In genomic region chrX:18887177-18887820, GRCh38 we compare ENCODE assay signal across 9 cellular contexts.
A peak's percentile ranks its signal among the peaks of the same experiment; 100 is the strongest.
DNase-seq lines count a peak whose midpoint lies in the region; ATAC-seq lines count a peak whose summit lies in the region.
"Had no signal": no experiment of that assay in that cellular context is flagged by ENCODE, and none has a peak within 500 bp of the region (broad histone marks: within the 10 kb centered on the region; RNA-seq: fewer than 3 reads in every experiment).

No MANE protein-coding gene starts in this region.

- no peak for DNase-seq in T-helper 2 cell treated with Interferon-gamma antibody and Interleukin-4, amounts not matched to agents 5 μg/mL and 100 μg/mL, for 36 hours (ENCODE audit: low spot score)
- DNase-seq in T-helper 2 cell (no peak), mesendoderm (peak; percentile 16)
- DNase-seq in central memory CD8-positive, alpha-beta T cell (ENCODE audit: low spot score in 2 of 2) = no peak

- no peaks in the 10 kb centered on the region for H3K36me3 ChIP-seq in mesendoderm (ENCODE audit: control insufficient read depth, insufficient read depth, low read length)
- H3K36me3 ChIP-seq in thymus (ENCODE audit: control insufficient read depth, insufficient read depth) = no peaks in the 10 kb centered on the region

- H3K4me3 ChIP-seq in mesendoderm (ENCODE audit: low read length) (no peak overlapping the region), thymus (ENCODE audit: low read length) (peak overlapping the region; percentile 46)

- H3K9me3 ChIP-seq in thymus (ENCODE audit: control insufficient read depth) = no peaks in the 10 kb centered on the region
- H3K9me3 ChIP-seq: BE2C had no signal

- H3K4me3 Mint-ChIP-seq in T-helper 2 cell treated with Interferon-gamma antibody and Interleukin-4, amounts not matched to agents 5 μg/mL and 100 μg/mL, for 36 hours = peak overlapping the region; percentile 86
- peak overlapping the region; percentile 88 for H3K4me3 Mint-ChIP-seq in central memory CD8-positive, alpha-beta T cell

- no peaks in the 10 kb centered on the region for H3K79me1 ChIP-seq in mesendoderm (ENCODE audit: low read length)

- no peak overlapping the region for H3K18ac ChIP-seq in mesendoderm (ENCODE audit: low read length)

- no peak for ATAC-seq in central memory CD8-positive, alpha-beta T cell (replicated peaks; ENCODE audit: extremely low read depth, poor library complexity, severe bottlenecking)
- ATAC-seq in HG02610 (IDR thresholded peaks at IDR 0.05; ENCODE audit: unreplicated experiment) (no peak), GM19452 (IDR thresholded peaks at IDR 0.05; ENCODE audit: unreplicated experiment) (no peak), GM19035 (IDR thresholded peaks at IDR 0.05; ENCODE audit: unreplicated experiment) (no peak)

- peaks cover 18% of the 10 kb centered on the region for H3K4me1 Mint-ChIP-seq in T-helper 2 cell treated with Interferon-gamma antibody and Interleukin-4, amounts not matched to agents 5 μg/mL and 100 μg/mL, for 36 hours (ENCODE audit: low read depth)
- H3K4me1 Mint-ChIP-seq in central memory CD8-positive, alpha-beta T cell = peaks cover 20% of the 10 kb centered on the region

- H3K27me3 ChIP-seq in mesendoderm (ENCODE audit: insufficient read depth, low read length, poor library complexity) (no peaks in the 10 kb centered on the region), thymus (ENCODE audit: control insufficient read depth, insufficient read depth) (no peaks in the 10 kb centered on the region)
- H3K27me3 ChIP-seq: BE2C had no signal

- peak overlapping the region; percentile 31 for H3K27ac Mint-ChIP-seq in T-helper 2 cell treated with Interferon-gamma antibody and Interleukin-4, amounts not matched to agents 5 μg/mL and 100 μg/mL, for 36 hours
- H3K27ac Mint-ChIP-seq in central memory CD8-positive, alpha-beta T cell (ENCODE audit: low read depth) = peak overlapping the region; percentile 92

- H3K4ac ChIP-seq in mesendoderm (ENCODE audit: low read depth, low read length) = no peak overlapping the region

- H2AK5ac ChIP-seq in mesendoderm (ENCODE audit: low read length) = no peak overlapping the region

- no peaks in the 10 kb centered on the region for H3K79me2 ChIP-seq in mesendoderm (ENCODE audit: control insufficient read depth, insufficient read depth, low read length)

- H3K9ac ChIP-seq in mesendoderm (ENCODE audit: low read length) = no peak overlapping the region

- no peak overlapping the region for H2BK15ac ChIP-seq in mesendoderm (replicated peaks; ENCODE audit: low read depth)

- H3K9me3 Mint-ChIP-seq in T-helper 2 cell treated with Interferon-gamma antibody and Interleukin-4, amounts not matched to agents 5 μg/mL and 100 μg/mL, for 36 hours = no peaks in the 10 kb centered on the region
- no peaks in the 10 kb centered on the region for H3K9me3 Mint-ChIP-seq in central memory CD8-positive, alpha-beta T cell

- WGBS in mesendoderm (ENCODE audit: extremely low coverage, insufficient coverage, low lambda C conversion rate) = no CpG with 5 or more reads among the region's 25 CpGs
- WGBS in thymus = 35% methylated on average over 25 of the region's 25 CpGs

- no peaks in the 10 kb centered on the region for H3K4me1 ChIP-seq in mesendoderm (ENCODE audit: control insufficient read depth, low read depth, low read length)
- H3K4me1 ChIP-seq in thymus (ENCODE audit: control insufficient read depth, insufficient read depth, low read length) = peaks cover 34% of the 10 kb centered on the region

- no peak overlapping the region for H4K8ac ChIP-seq in mesendoderm (ENCODE audit: low read depth, low read length)

- H2BK5ac ChIP-seq in mesendoderm (ENCODE audit: low read length) = no peak overlapping the region

- H3K27me3 Mint-ChIP-seq in T-helper 2 cell treated with Interferon-gamma antibody and Interleukin-4, amounts not matched to agents 5 μg/mL and 100 μg/mL, for 36 hours (ENCODE audit: low read depth) = no peaks in the 10 kb centered on the region
- H3K27me3 Mint-ChIP-seq in central memory CD8-positive, alpha-beta T cell = no peaks in the 10 kb centered on the region

- no peak overlapping the region for H4K5ac ChIP-seq in mesendoderm (ENCODE audit: low read length)

- no peaks in the 10 kb centered on the region for H3K36me3 Mint-ChIP-seq in T-helper 2 cell treated with Interferon-gamma antibody and Interleukin-4, amounts not matched to agents 5 μg/mL and 100 μg/mL, for 36 hours (ENCODE audit: low read depth)
- peaks cover 9% of the 10 kb centered on the region for H3K36me3 Mint-ChIP-seq in central memory CD8-positive, alpha-beta T cell (ENCODE audit: insufficient read depth)

- peak overlapping the region; percentile 47 for H3K56ac ChIP-seq in mesendoderm (ENCODE audit: low read length)

- no peak overlapping the region for H3K23ac ChIP-seq in mesendoderm (ENCODE audit: low read length)

- H3K4me2 ChIP-seq in mesendoderm (ENCODE audit: low read length) = no peak overlapping the region

- no peak overlapping the region for H2BK120ac ChIP-seq in mesendoderm (ENCODE audit: low read depth, low read length)

- H3K27ac ChIP-seq in mesendoderm (ENCODE audit: low read depth, low read length) (no peak overlapping the region), thymus (ENCODE audit: low read depth) (peak overlapping the region; percentile 85)
